Comparison of ENCODE assay signal across 8 cellular contexts in genomic region chr17:79997004-79997673, GRCh38. TPM values are rescaled to one million over a fixed set of nuclear protein-coding genes. Genes with fewer than 3 reads are reported as not detected.
DNase-seq lines count a peak whose midpoint lies in the region; ATAC-seq and TF ChIP-seq lines count a peak whose summit lies in the region.

No MANE protein-coding gene starts in this region.

- H3K9me3 ChIP-seq in KOPT-K1 (ENCODE audit: insufficient read depth, low read length, poor library complexity, severe bottlenecking) (no peaks in the 10 kb centered on the region), endodermal cell (ENCODE audit: control insufficient read depth, low read length) (peaks cover 6% of the 10 kb centered on the region)

- no peak for ATAC-seq in GM18502 (IDR thresholded peaks at IDR 0.05; ENCODE audit: poor library complexity, unreplicated experiment)

- peak overlapping the region; percentile 94 for H3K27ac ChIP-seq in KOPT-K1 (ENCODE audit: low read depth, low read length, poor library complexity, severe bottlenecking)
- peak overlapping the region; percentile 9 for H3K27ac ChIP-seq in endodermal cell (ENCODE audit: low read depth, low read length)

- 88 to 92% methylated on average over 14 to 15 of the region's 15 CpGs for WGBS in endodermal cell (ENCODE audit: insufficient coverage in 1 of 2, insufficient read length in 1 of 2), 2 experiments

- TF ChIP-seq CTCF in endodermal cell (conservative IDR thresholded peaks at IDR 0.05) = no peak

- H3K4me3 Mint-ChIP-seq in endodermal cell = no peak overlapping the region

- H3K4me1 ChIP-seq in endodermal cell (ENCODE audit: control insufficient read depth, insufficient read depth, low read length) = peaks cover 7% of the 10 kb centered on the region

- H3K4me1 Mint-ChIP-seq in endodermal cell = peaks cover 16% of the 10 kb centered on the region

- H3K36me3 Mint-ChIP-seq in endodermal cell (ENCODE audit: low read depth) = peaks cover 47% of the 10 kb centered on the region

- H3K9ac ChIP-seq in endodermal cell (ENCODE audit: extremely low read depth, low read length, poor library complexity, severe bottlenecking) = no peak overlapping the region

- no peak overlapping the region for H3K27ac Mint-ChIP-seq in endodermal cell

- H3K9me3 Mint-ChIP-seq in endodermal cell = peaks cover 8% of the 10 kb centered on the region

- peak; percentile 49 to 56 for DNase-seq in activated CD4-positive, alpha-beta T cell treated with anti-CD3 and anti-CD28 coated beads, Interleukin-2, amount 50 U/mL, for 24 hours (ENCODE audit: low read depth in 1 of 2, low spot score in 1 of 2)
- DNase-seq in endodermal cell (no peak), NCI-H1694 treated with DMSO at 0.1 percent for 48 hours (lab: John Stamatoyannopoulos, UW) (no peak), T1000 (lab: John Stamatoyannopoulos, UW) (no peak), NCI-H748 treated with DMSO at 0.1 percent for 48 hours (lab: John Stamatoyannopoulos, UW) (no peak)
- peak; percentile 24 to 28 for DNase-seq in stimulated activated CD8-positive, alpha-beta memory T cell treated with anti-CD3 and anti-CD28 coated beads, Interleukin-4, amount 100 ng/mL, for 4 hours (ENCODE audit: low read depth in 2 of 2, low spot score in 1 of 2)

- H3K27me3 Mint-ChIP-seq in endodermal cell (ENCODE audit: insufficient read depth) = no peaks in the 10 kb centered on the region

- no peaks in the 10 kb centered on the region for H3K27me3 ChIP-seq in endodermal cell (ENCODE audit: control insufficient read depth, insufficient read depth, low read length, poor library complexity, severe bottlenecking)

- H3K4me3 ChIP-seq in endodermal cell (ENCODE audit: low read length) = no peak overlapping the region

- H3K36me3 ChIP-seq in KOPT-K1 (ENCODE audit: insufficient read depth, low read length) (no peaks in the 10 kb centered on the region), endodermal cell (ENCODE audit: control insufficient read depth, insufficient read depth, low read length) (peaks cover 13% of the 10 kb centered on the region)

RNA-seq across cellular contexts. Expression of gene TBC1D16, which starts 38.5 kb away (rescaled TPM):
- total RNA-seq in endodermal cell = 100 to 1,000 TPM in 1 of 2 donors, 10 to 100 TPM in 1; 88.2 to 116 TPM
- 56.3 TPM for polyA plus RNA-seq in endodermal cell (2013, experiment 1 of 2)
- polyA plus RNA-seq in endodermal cell (2013, experiment 2 of 2) = 53.8 TPM

RNA-seq across cellular contexts. Expression of gene CCDC40, which starts 39.3 kb away (rescaled TPM):
- total RNA-seq in endodermal cell = 10 to 100 TPM; 21.7 to 38.9 TPM
- polyA plus RNA-seq in endodermal cell (2013, experiment 1 of 2) = 16.3 TPM
- polyA plus RNA-seq in endodermal cell (2013, experiment 2 of 2) = 14.2 TPM

Comparison
In these comparisons a context has a peak if more than half of its experiments do, and no peak if none do; other contexts are left out.
1. DNase-seq: peak in activated CD4-positive, alpha-beta T cell treated with anti-CD3 and anti-CD28 coated beads, Interleukin-2, amount 50 U/mL, for 24 hours (2 of 2) and stimulated activated CD8-positive, alpha-beta memory T cell treated with anti-CD3 and anti-CD28 coated beads, Interleukin-4, amount 100 ng/mL, for 4 hours (2 of 2); none in endodermal cell (single experiment), NCI-H1694 treated with DMSO at 0.1 percent for 48 hours (single experiment), T1000 (single experiment) and NCI-H748 treated with DMSO at 0.1 percent for 48 hours (single experiment).